ENCODE assay signal across 1 cellular context in the genomic region with DNA sequence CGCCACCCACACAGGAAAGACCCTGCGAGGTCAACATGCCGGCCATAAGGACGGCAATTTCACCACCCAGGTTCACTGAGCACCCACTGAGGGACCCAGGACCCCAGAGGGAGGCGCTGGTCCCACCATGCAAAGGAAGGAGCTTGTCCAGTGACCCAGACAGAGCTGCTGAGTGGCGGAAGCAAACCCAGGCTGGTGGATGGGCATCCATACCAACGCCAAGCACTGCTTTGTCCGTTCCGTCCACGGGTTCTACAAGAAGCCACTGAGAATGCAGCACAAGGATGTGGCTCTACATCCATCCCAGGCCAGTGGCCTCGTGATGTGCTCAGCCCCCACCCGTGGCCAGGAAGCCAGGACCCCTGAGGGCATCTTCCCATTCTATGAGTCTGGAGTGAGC.
TF ChIP-seq lines count a peak whose summit lies in the region.

No MANE protein-coding gene starts in this region.

TF ChIP-seq in GM12878, 131 proteins besides CTCF, POLR2A, EP300 and RAD21:
- no peak for TF ChIP-seq HCFC1 (IDR thresholded peaks at IDR 0.05; ENCODE audit: low read length)
- no peak for TF ChIP-seq TCF7 (IDR thresholded peaks at IDR 0.05; ENCODE audit: borderline replicate concordance)
- no peak for TF ChIP-seq FOXK2 (IDR thresholded peaks at IDR 0.05)
- no peak for TF ChIP-seq SMAD5 (IDR thresholded peaks at IDR 0.05; ENCODE audit: low read depth)
- no peak for TF ChIP-seq BHLHE40 (IDR thresholded peaks at IDR 0.05; ENCODE audit: borderline replicate concordance in 1 of 2, low read depth in 2 of 2, low read length in 1 of 2)
- no peak for TF ChIP-seq KLF5 (IDR thresholded peaks at IDR 0.05; ENCODE audit: partially characterized antibody)
- no peak for TF ChIP-seq SPI1 (IDR thresholded peaks at IDR 0.05; ENCODE audit: borderline replicate concordance, insufficient read depth, low read depth, low read length)
- TF ChIP-seq SUPT20H (IDR thresholded peaks at IDR 0.05; ENCODE audit: borderline replicate concordance, control insufficient read depth, low read depth, low read length): no peak
- TF ChIP-seq SKIL (IDR thresholded peaks at IDR 0.05; ENCODE audit: low read depth, poor library complexity, severe bottlenecking): no peak
- TF ChIP-seq NFXL1 (IDR thresholded peaks at IDR 0.05; ENCODE audit: borderline replicate concordance): no peak
- TF ChIP-seq RFX5 (IDR thresholded peaks at IDR 0.05; ENCODE audit: low read depth, low read length): no peak
- no peak for TF ChIP-seq CBX3 (IDR thresholded peaks at IDR 0.05; ENCODE audit: borderline replicate concordance, low read depth)
- no peak for TF ChIP-seq BMI1 (IDR thresholded peaks at IDR 0.05; ENCODE audit: borderline replicate concordance)
- no peak for TF ChIP-seq EED (IDR thresholded peaks at IDR 0.05; ENCODE audit: low read depth)
- TF ChIP-seq REST (IDR thresholded peaks at IDR 0.05; ENCODE audit: low read depth, low read length): no peak
- TF ChIP-seq SUZ12 (IDR thresholded peaks at IDR 0.05; ENCODE audit: unreplicated experiment): no peak
- no peak for TF ChIP-seq MEF2B (IDR thresholded peaks at IDR 0.05; ENCODE audit: partially characterized antibody, poor library complexity, severe bottlenecking)
- TF ChIP-seq KAT2A (conservative IDR thresholded peaks at IDR 0.05; ENCODE audit: control insufficient read depth, low read depth, low read length): no peak
